ENCODE assay signal across 1 cellular context in the genomic region with DNA sequence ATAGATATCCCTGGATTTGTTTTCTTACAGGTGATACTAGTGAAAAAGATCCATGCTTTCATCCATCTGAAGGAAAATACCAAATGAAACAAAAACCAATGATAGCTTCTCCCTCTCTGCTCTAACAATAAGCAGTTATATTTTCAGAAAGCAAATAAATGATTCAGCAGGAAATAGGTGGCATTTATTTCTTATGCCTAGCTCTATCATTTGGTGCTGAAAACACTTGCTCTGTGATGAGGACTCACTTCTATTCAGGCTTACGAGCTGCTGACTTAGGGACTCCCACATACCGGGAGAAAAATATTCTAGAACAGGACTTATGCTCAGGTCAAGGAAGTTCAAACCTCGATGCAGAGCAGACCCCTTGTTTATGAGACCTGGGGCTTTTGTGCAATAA.
TF ChIP-seq lines count a peak whose summit lies in the region.

No MANE protein-coding gene starts in this region.

TF ChIP-seq in WTC11, 78 proteins besides CTCF, POLR2A, EP300 and RAD21 (continued from another document):
- TF ChIP-seq ZNF396 (CRISPR knock-in tag; IDR thresholded peaks at IDR 0.05; ENCODE audit: borderline replicate concordance) (no peak), NR1H2 (CRISPR knock-in tag; IDR thresholded peaks at IDR 0.05) (no peak)
